ENCODE assay signal across 12 cellular contexts in genomic region chr10:1465421-1465902, GRCh38.
DNase-seq lines count a peak whose midpoint lies in the region; ATAC-seq and TF ChIP-seq lines count a peak whose summit lies in the region.
"Had no signal": no experiment of that assay in that cellular context is flagged by ENCODE, and none has a peak within 500 bp of the region (broad histone marks: within the 10 kb centered on the region; RNA-seq: fewer than 3 reads in every experiment).

No MANE protein-coding gene starts in this region.

- H3F3A ChIP-seq in GM23338 (replicated peaks; ENCODE audit: low read depth) (no peaks in the 10 kb centered on the region), PC-3 (ENCODE audit: low read length, unreplicated experiment) (no peaks in the 10 kb centered on the region)

- no peaks in the 10 kb centered on the region; the same call in 2 of the 3 replicates for H3K36me3 Mint-ChIP-seq in GM23338 (ENCODE audit: low read depth)
- H3K36me3 Mint-ChIP-seq in activated naive CD4-positive, alpha-beta T cell treated with anti-CD3 and anti-CD28 coated beads, Interleukin-2, amount 10 ng/mL, durations not matched to agents 7 days and 5 days, result no peaks in the 10 kb centered on the region

- H3K9me2 ChIP-seq in GM23338 (ENCODE audit: insufficient read depth) (no peaks in the 10 kb centered on the region), PC-3 (replicated peaks; ENCODE audit: low read length) (no peaks in the 10 kb centered on the region)

- BruUV-seq in PC-3 (replicated peaks; lab: Mats Ljungman, UMichigan), result no TSS peak

- TF ChIP-seq CTCF in GM23338 (conservative IDR thresholded peaks at IDR 0.05; ENCODE audit: low read depth in 2 of 2), result no peak
- no peak for TF ChIP-seq CTCF in PC-3 (conservative IDR thresholded peaks at IDR 0.05; ENCODE audit: low read depth, low read length)

- H3K9me3 Mint-ChIP-seq in GM23338, result no peaks in the 10 kb centered on the region
- no peaks in the 10 kb centered on the region for H3K9me3 Mint-ChIP-seq in activated naive CD4-positive, alpha-beta T cell treated with anti-CD3 and anti-CD28 coated beads, Interleukin-2, amount 10 ng/mL, durations not matched to agents 7 days and 5 days

- H3K36me3 ChIP-seq in GM23338 (ENCODE audit: insufficient read depth) (no peaks in the 10 kb centered on the region), PC-3 (ENCODE audit: low read depth, low read length) (no peaks in the 10 kb centered on the region)
- H3K36me3 ChIP-seq: pancreas had no signal

- H3K4me3 Mint-ChIP-seq in GM23338, result no peak overlapping the region
- H3K4me3 Mint-ChIP-seq in activated naive CD4-positive, alpha-beta T cell treated with anti-CD3 and anti-CD28 coated beads, Interleukin-2, amount 10 ng/mL, durations not matched to agents 7 days and 5 days, result no peak overlapping the region

- POLR2A ChIA-PET in PC-3 (lab: Charles Lee; ENCODE audit: unreplicated experiment), result no interaction called here

- H3K4me3 ChIP-seq in GM23338, result no peak overlapping the region
- no peak overlapping the region for H3K4me3 ChIP-seq in PC-3 (ENCODE audit: low read length)
- H3K4me3 ChIP-seq: pancreas had no signal

- H3K27ac ChIP-seq in GM23338 (ENCODE audit: low read depth), result no peak overlapping the region
- H3K27ac ChIP-seq in PC-3 (ENCODE audit: low read length), result no peak overlapping the region
- H3K27ac ChIP-seq: pancreas had no signal

- DNase-seq in GM23338 (ENCODE audit: low spot score) (no peak), PC-3 (no peak), renal cortical epithelial cell (ENCODE audit: low read depth) (peak; percentile 5), dedifferentiated amniotic fluid mesenchymal stem cell (ENCODE audit: extremely low spot score) (no peak), KG1 (lab: John Stamatoyannopoulos, UW) (no peak)
- DNase-seq in activated naive CD4-positive, alpha-beta T cell treated with anti-CD3 and anti-CD28 coated beads, Interleukin-2, amount 10 ng/mL, durations not matched to agents 7 days and 5 days, result no peak
- DNase-seq in activated CD8-positive, alpha-beta memory T cell treated with anti-CD3 and anti-CD28 coated beads, Interleukin-2, amount 50 U/mL, for 4 hours, result no peak
- DNase-seq: islet precursor cell, KBM-7, NCI-H69, pancreas had no signal

- peak; percentile 53 for ATAC-seq in GM18868 (IDR thresholded peaks at IDR 0.05; ENCODE audit: unreplicated experiment)
- peak; percentile 38; the same call in 2 of the 3 replicates for ATAC-seq in GM23338
- ATAC-seq in PC-3, result no peak
- ATAC-seq: pancreas had no signal

- H3K4me2 ChIP-seq in GM23338 (no peak overlapping the region), PC-3 (ENCODE audit: low read length) (peak overlapping the region; percentile 26; the same call in 1 of the 2 replicates)

- no peaks in the 10 kb centered on the region for H4K20me1 ChIP-seq in GM23338 (replicated peaks; ENCODE audit: insufficient read depth)
- H4K20me1 ChIP-seq in PC-3 (ENCODE audit: low read length), result no peaks in the 10 kb centered on the region

- CTCF ChIA-PET in PC-3 (lab: Charles Lee), result no interaction called here
- CTCF ChIA-PET in activated naive CD4-positive, alpha-beta T cell treated with anti-CD3 and anti-CD28 coated beads, Interleukin-2, amount 10 ng/mL, durations not matched to agents 7 days and 5 days (lab: Charles Lee), result no interaction called here

- intact Hi-C loops in PC-3 (cut with micrococcal nuclease), result no loop called here

- H2AFZ ChIP-seq in GM23338 (no peak overlapping the region), PC-3 (ENCODE audit: low read length) (no peak overlapping the region)

- no peak overlapping the region for H3K9ac ChIP-seq in PC-3 (ENCODE audit: low read length)

- H3K79me2 ChIP-seq in GM23338 (replicated peaks; ENCODE audit: insufficient read depth) (no peaks in the 10 kb centered on the region), PC-3 (ENCODE audit: low read length) (no peaks in the 10 kb centered on the region)

- no peak overlapping the region for H3K27ac Mint-ChIP-seq in GM23338
- H3K27ac Mint-ChIP-seq in activated naive CD4-positive, alpha-beta T cell treated with anti-CD3 and anti-CD28 coated beads, Interleukin-2, amount 10 ng/mL, durations not matched to agents 7 days and 5 days, result no peak overlapping the region

- H3K4me1 ChIP-seq in GM23338 (ENCODE audit: insufficient read depth) (no peaks in the 10 kb centered on the region; the same call in 1 of the 2 replicates), PC-3 (ENCODE audit: insufficient read depth, low read length) (no peaks in the 10 kb centered on the region)
- H3K4me1 ChIP-seq: pancreas had no signal

- peaks cover 3% of the 10 kb centered on the region for H3K27me3 Mint-ChIP-seq in GM23338 (ENCODE audit: insufficient read depth, low read depth, poor library complexity)
- no peaks in the 10 kb centered on the region for H3K27me3 Mint-ChIP-seq in activated naive CD4-positive, alpha-beta T cell treated with anti-CD3 and anti-CD28 coated beads, Interleukin-2, amount 10 ng/mL, durations not matched to agents 7 days and 5 days

- H3K9me3 ChIP-seq in PC-3 (ENCODE audit: low read length), result no peaks in the 10 kb centered on the region
- H3K9me3 ChIP-seq: pancreas had no signal

- H3K4me1 Mint-ChIP-seq in GM23338, result peaks cover 10% of the 10 kb centered on the region
- H3K4me1 Mint-ChIP-seq in activated naive CD4-positive, alpha-beta T cell treated with anti-CD3 and anti-CD28 coated beads, Interleukin-2, amount 10 ng/mL, durations not matched to agents 7 days and 5 days, result no peaks in the 10 kb centered on the region

- H3K27me3 ChIP-seq in GM23338 (ENCODE audit: insufficient read depth) (no peaks in the 10 kb centered on the region), PC-3 (ENCODE audit: low read length) (no peaks in the 10 kb centered on the region; the same call in 1 of the 2 replicates)
- H3K27me3 ChIP-seq: pancreas had no signal

TF ChIP-seq in GM23338, 12 proteins besides CTCF, POLR2A, EP300 and RAD21:
- TF ChIP-seq ETS1 (IDR thresholded peaks at IDR 0.05) (no peak), ZNF331 (CRISPR knock-in tag; IDR thresholded peaks at IDR 0.05; ENCODE audit: low read depth) (no peak), ZNF114 (CRISPR knock-in tag; IDR thresholded peaks at IDR 0.05) (no peak), JUNB (IDR thresholded peaks at IDR 0.05; ENCODE audit: unreplicated experiment) (no peak), POLR2AphosphoS5 (IDR thresholded peaks at IDR 0.05; ENCODE audit: low read depth) (no peak), EZH2phosphoT487 (IDR thresholded peaks at IDR 0.05; ENCODE audit: unreplicated experiment) (no peak), STAT1 (IDR thresholded peaks at IDR 0.05; ENCODE audit: unreplicated experiment) (no peak), CREB1 (CRISPR knock-in tag; IDR thresholded peaks at IDR 0.05; ENCODE audit: low read depth) (no peak)
